In genomic region chr2:73254343-73255006, GRCh38 we compare ENCODE assay signal across 2 cellular contexts.
TF ChIP-seq lines count a peak whose summit lies in the region.

No MANE protein-coding gene starts in this region.

TF ChIP-seq in HCT116, 20 proteins besides CTCF, POLR2A, EP300 and RAD21:
- 0 out of 2 replicates have a peak, but pooled peaks have one; percentile 6 for TF ChIP-seq POLR2AphosphoS5 (IDR thresholded peaks at IDR 0.05; ENCODE audit: low read depth, low read length)
- no peak for TF ChIP-seq ZFX (IDR thresholded peaks at IDR 0.05)
- TF ChIP-seq ELF1 (IDR thresholded peaks at IDR 0.05; ENCODE audit: borderline replicate concordance, low read depth), result no peak
- no peak for TF ChIP-seq SRF (IDR thresholded peaks at IDR 0.05; ENCODE audit: low read depth)

TF ChIP-seq in PFSK-1, 5 proteins besides CTCF, POLR2A, EP300 and RAD21:
- TF ChIP-seq POLR2AphosphoS5 (IDR thresholded peaks at IDR 0.05; ENCODE audit: low read depth, low read length) (0 out of 2 replicates have a peak, but pooled peaks have one; percentile 41), FOXP2 (optimal IDR thresholded peaks at IDR 0.05; ENCODE audit: borderline replicate concordance, extremely low read depth, extremely low read length, insufficient read depth) (no peak)
